ENCODE assay signal across 16 cellular contexts in the genomic region with DNA sequence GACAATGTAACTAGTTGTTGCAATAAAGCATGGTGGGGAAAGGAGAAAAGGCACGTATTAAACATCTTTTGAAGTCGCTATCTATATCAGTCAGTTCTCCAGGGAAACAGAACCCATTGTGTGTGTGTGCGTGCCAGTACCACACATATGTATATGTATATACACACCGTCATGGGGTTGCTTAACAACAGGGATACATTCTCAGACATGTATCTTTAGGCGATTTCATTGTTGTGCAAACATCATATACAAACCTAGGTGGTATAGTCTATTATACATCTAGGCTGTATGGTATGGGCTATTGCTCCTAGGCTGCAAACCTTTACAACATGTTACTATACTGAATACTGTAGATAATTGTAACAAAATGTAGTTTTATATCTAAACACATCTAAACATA. TPM values are rescaled to one million over a fixed set of nuclear protein-coding genes. Genes with fewer than 3 reads are reported as not detected.
DNase-seq lines count a peak whose midpoint lies in the region; ATAC-seq and TF ChIP-seq lines count a peak whose summit lies in the region.
"Had no signal": no experiment of that assay in that cellular context is flagged by ENCODE, and none has a peak within 500 bp of the region (broad histone marks: within the 10 kb centered on the region; RNA-seq: fewer than 3 reads in every experiment).

No MANE protein-coding gene starts in this region.

- peaks cover 34% of the 10 kb centered on the region for H3K27me3 Mint-ChIP-seq in activated CD8-positive, alpha-beta memory T cell treated with anti-CD3 and anti-CD28 coated beads, Interleukin-2, amount 10 ng/mL, durations not matched to agents 7 days and 5 days
- H3K27me3 Mint-ChIP-seq in activated T-helper 2 cell treated with anti-CD3 and anti-CD28 coated beads, Interferon-gamma antibody, Interleukin-2, Interleukin-4, amounts not matched to agents 10 μg/mL and 5 μg/mL and 100 μg/mL, durations not matched to agents 14 hours and 24 hours and 36 hours (ENCODE audit: low read depth): peaks cover 47% of the 10 kb centered on the region
- peaks cover 87% of the 10 kb centered on the region for H3K27me3 Mint-ChIP-seq in nephron (ENCODE audit: low read depth)
- H3K27me3 Mint-ChIP-seq: stimulated activated memory B cell treated with anti-CD40 and anti-IgM and Interleukin-4, amounts not matched to agents 10 μg/mL and 1 μg/mL and 100 μg/mL, for 72 hours had no signal

- CTCF ChIA-PET in activated CD8-positive, alpha-beta memory T cell treated with anti-CD3 and anti-CD28 coated beads, Interleukin-2, amount 10 ng/mL, durations not matched to agents 7 days and 5 days (lab: Charles Lee): interaction anchor here (1.4 to 5.8 kb wide), 2 partner anchors 11 to 183 kb away, joined by 5 to 62 read pairs; a partner anchor contains a TSS

- H3K27ac Mint-ChIP-seq in activated CD8-positive, alpha-beta memory T cell treated with anti-CD3 and anti-CD28 coated beads, Interleukin-2, amount 10 ng/mL, durations not matched to agents 7 days and 5 days: no peak overlapping the region
- no peak overlapping the region for H3K27ac Mint-ChIP-seq in activated T-helper 2 cell treated with anti-CD3 and anti-CD28 coated beads, Interferon-gamma antibody, Interleukin-2, Interleukin-4, amounts not matched to agents 10 μg/mL and 5 μg/mL and 100 μg/mL, durations not matched to agents 14 hours and 24 hours and 36 hours
- no peak overlapping the region for H3K27ac Mint-ChIP-seq in nephron

- no peak overlapping the region for H3K9ac ChIP-seq in HUES6 (ENCODE audit: low read length)
- H3K9ac ChIP-seq: GM23248 had no signal

- no peak overlapping the region for H3K27ac ChIP-seq in HUES6 (ENCODE audit: low read depth, low read length)
- H3K27ac ChIP-seq: body of pancreas, GM23248, vagina had no signal

- peaks cover 96% of the 10 kb centered on the region for H3K27me3 ChIP-seq in HUES6 (ENCODE audit: control insufficient read depth, insufficient read depth, low read length)
- H3K27me3 ChIP-seq: body of pancreas, vagina had no signal

- peak overlapping the region; percentile 95 for H3K4me3 Mint-ChIP-seq in activated CD8-positive, alpha-beta memory T cell treated with anti-CD3 and anti-CD28 coated beads, Interleukin-2, amount 10 ng/mL, durations not matched to agents 7 days and 5 days
- H3K4me3 Mint-ChIP-seq in activated T-helper 2 cell treated with anti-CD3 and anti-CD28 coated beads, Interferon-gamma antibody, Interleukin-2, Interleukin-4, amounts not matched to agents 10 μg/mL and 5 μg/mL and 100 μg/mL, durations not matched to agents 14 hours and 24 hours and 36 hours (ENCODE audit: low read depth): peak overlapping the region; percentile 1
- peak overlapping the region; percentile 40 to 85 (median 79) for H3K4me3 Mint-ChIP-seq in nephron

- H3K4me1 Mint-ChIP-seq in activated CD8-positive, alpha-beta memory T cell treated with anti-CD3 and anti-CD28 coated beads, Interleukin-2, amount 10 ng/mL, durations not matched to agents 7 days and 5 days: peaks cover 18% of the 10 kb centered on the region
- H3K4me1 Mint-ChIP-seq in activated T-helper 2 cell treated with anti-CD3 and anti-CD28 coated beads, Interferon-gamma antibody, Interleukin-2, Interleukin-4, amounts not matched to agents 10 μg/mL and 5 μg/mL and 100 μg/mL, durations not matched to agents 14 hours and 24 hours and 36 hours (ENCODE audit: low read depth): peaks cover 20% of the 10 kb centered on the region
- H3K4me1 Mint-ChIP-seq in nephron: peaks cover 10% of the 10 kb centered on the region

- H3K4me1 ChIP-seq in HUES6 (ENCODE audit: control insufficient read depth, insufficient read depth, low read length): peaks cover 16% of the 10 kb centered on the region

- no peaks in the 10 kb centered on the region for H3K36me3 ChIP-seq in HUES6 (ENCODE audit: control insufficient read depth, insufficient read depth, low read length)
- H3K36me3 ChIP-seq: vagina had no signal

- no peak for TF ChIP-seq CTCF in nephron (IDR thresholded peaks at IDR 0.05; ENCODE audit: unreplicated experiment in 3 of 3)

- intact Hi-C loops in activated T-helper 2 cell treated with anti-CD3 and anti-CD28 coated beads, Interferon-gamma antibody, Interleukin-2, Interleukin-4, amounts not matched to agents 10 μg/mL and 5 μg/mL and 100 μg/mL, durations not matched to agents 14 hours and 24 hours and 36 hours (cut with micrococcal nuclease): loop anchor here (5.0 to 10.0 kb wide), 3 partner anchors 40 to 662 kb away; a partner anchor contains a TSS

- H3K9me3 Mint-ChIP-seq in activated CD8-positive, alpha-beta memory T cell treated with anti-CD3 and anti-CD28 coated beads, Interleukin-2, amount 10 ng/mL, durations not matched to agents 7 days and 5 days (ENCODE audit: low read depth): no peaks in the 10 kb centered on the region
- H3K9me3 Mint-ChIP-seq in activated T-helper 2 cell treated with anti-CD3 and anti-CD28 coated beads, Interferon-gamma antibody, Interleukin-2, Interleukin-4, amounts not matched to agents 10 μg/mL and 5 μg/mL and 100 μg/mL, durations not matched to agents 14 hours and 24 hours and 36 hours: no peaks in the 10 kb centered on the region
- no peaks in the 10 kb centered on the region for H3K9me3 Mint-ChIP-seq in nephron
- H3K9me3 Mint-ChIP-seq: stimulated activated memory B cell treated with anti-CD40 and anti-IgM and Interleukin-4, amounts not matched to agents 10 μg/mL and 1 μg/mL and 100 μg/mL, for 72 hours had no signal

- H3K4me3 ChIP-seq in HUES6 (ENCODE audit: low read depth, low read length): peak overlapping the region; percentile 74
- H3K4me3 ChIP-seq: body of pancreas, vagina had no signal

- no peak for DNase-seq in activated CD8-positive, alpha-beta memory T cell treated with anti-CD3 and anti-CD28 coated beads, Interleukin-2, amount 10 ng/mL, durations not matched to agents 7 days and 5 days
- no peak for DNase-seq in activated CD8-positive, alpha-beta memory T cell treated with anti-CD3 and anti-CD28 coated beads, Interleukin-2, amount 50 U/mL, for 4 hours
- no peak for DNase-seq in activated T-helper 2 cell treated with anti-CD3 and anti-CD28 coated beads, Interferon-gamma antibody, Interleukin-2, Interleukin-4, amounts not matched to agents 10 μg/mL and 5 μg/mL and 100 μg/mL, durations not matched to agents 14 hours and 24 hours and 36 hours (ENCODE audit: low spot score)
- no peak for DNase-seq in hepatic stellate cell (ENCODE audit: low spot score)
- DNase-seq: body of pancreas; GM23248; NCI-H1436; retina; stimulated activated CD4-positive, alpha-beta T cell treated with anti-CD3 and anti-CD28 coated beads, Interleukin-2, amount 100 ng/mL, for 48 hours had no signal

- no peaks in the 10 kb centered on the region for H3K9me3 ChIP-seq in HUES6 (ENCODE audit: control insufficient read depth, insufficient read depth, low read depth, low read length)
- H3K9me3 ChIP-seq: body of pancreas, vagina had no signal

- peaks cover 4% of the 10 kb centered on the region for H3K36me3 Mint-ChIP-seq in activated CD8-positive, alpha-beta memory T cell treated with anti-CD3 and anti-CD28 coated beads, Interleukin-2, amount 10 ng/mL, durations not matched to agents 7 days and 5 days
- H3K36me3 Mint-ChIP-seq in activated T-helper 2 cell treated with anti-CD3 and anti-CD28 coated beads, Interferon-gamma antibody, Interleukin-2, Interleukin-4, amounts not matched to agents 10 μg/mL and 5 μg/mL and 100 μg/mL, durations not matched to agents 14 hours and 24 hours and 36 hours (ENCODE audit: low read depth): peaks cover 2% of the 10 kb centered on the region
- no peaks in the 10 kb centered on the region for H3K36me3 Mint-ChIP-seq in nephron (ENCODE audit: low read depth)

- ATAC-seq in activated CD8-positive, alpha-beta memory T cell treated with anti-CD3 and anti-CD28 coated beads, Interleukin-2, amount 10 ng/mL, durations not matched to agents 7 days and 5 days: no peak
- ATAC-seq in GM21576 (IDR thresholded peaks at IDR 0.05; ENCODE audit: unreplicated experiment): no peak
- no peak for ATAC-seq in HG03565 (IDR thresholded peaks at IDR 0.05; ENCODE audit: unreplicated experiment)
- ATAC-seq: body of pancreas; GM12878; stimulated activated memory B cell treated with anti-CD40 and anti-IgM and Interleukin-4, amounts not matched to agents 10 μg/mL and 1 μg/mL and 100 μg/mL, for 72 hours had no signal

RNA-seq across cellular contexts. Expression of a gene that starts 2.3 kb away (rescaled TPM):
- 1 to 10 TPM; 3.3 to 3.4 TPM for total RNA-seq in activated CD8-positive, alpha-beta memory T cell treated with anti-CD3 and anti-CD28 coated beads, Interleukin-2, amount 10 ng/mL, durations not matched to agents 7 days and 5 days
- total RNA-seq in activated T-helper 2 cell treated with anti-CD3 and anti-CD28 coated beads, Interferon-gamma antibody, Interleukin-2, Interleukin-4, amounts not matched to agents 10 μg/mL and 5 μg/mL and 100 μg/mL, durations not matched to agents 14 hours and 24 hours and 36 hours: 0.82 and 1.1 TPM in 2 replicates

RNA-seq across cellular contexts. Expression of a gene that starts 2.7 kb away (rescaled TPM):
- total RNA-seq in activated CD8-positive, alpha-beta memory T cell treated with anti-CD3 and anti-CD28 coated beads, Interleukin-2, amount 10 ng/mL, durations not matched to agents 7 days and 5 days: 10 to 100 TPM; 16.9 to 34.1 TPM
- 5.8 and 7.4 TPM in 2 replicates for total RNA-seq in activated T-helper 2 cell treated with anti-CD3 and anti-CD28 coated beads, Interferon-gamma antibody, Interleukin-2, Interleukin-4, amounts not matched to agents 10 μg/mL and 5 μg/mL and 100 μg/mL, durations not matched to agents 14 hours and 24 hours and 36 hours

RNA-seq across cellular contexts. Expression of a gene that starts 12.2 kb away (rescaled TPM):
- total RNA-seq in activated CD8-positive, alpha-beta memory T cell treated with anti-CD3 and anti-CD28 coated beads, Interleukin-2, amount 10 ng/mL, durations not matched to agents 7 days and 5 days: 1 to 10 TPM in 1 of 2 experiments, under 1 TPM in 1; 0.93 to 5.9 TPM
- 0.62 and 0.69 TPM in 2 replicates for total RNA-seq in activated T-helper 2 cell treated with anti-CD3 and anti-CD28 coated beads, Interferon-gamma antibody, Interleukin-2, Interleukin-4, amounts not matched to agents 10 μg/mL and 5 μg/mL and 100 μg/mL, durations not matched to agents 14 hours and 24 hours and 36 hours

Comparison
In these comparisons a context has a peak if more than half of its experiments do, and no peak if none do; other contexts are left out.
1. H3K4me3 Mint-ChIP-seq: peak in every context shown above with its lines; median percentile 95 in activated CD8-positive, alpha-beta memory T cell treated with anti-CD3 and anti-CD28 coated beads, Interleukin-2, amount 10 ng/mL, durations not matched to agents 7 days and 5 days; 79 in nephron; 1 in activated T-helper 2 cell treated with anti-CD3 and anti-CD28 coated beads, Interferon-gamma antibody, Interleukin-2, Interleukin-4, amounts not matched to agents 10 μg/mL and 5 μg/mL and 100 μg/mL, durations not matched to agents 14 hours and 24 hours and 36 hours.